Comparison of ENCODE assay signal across 22 cellular contexts in the genomic region with DNA sequence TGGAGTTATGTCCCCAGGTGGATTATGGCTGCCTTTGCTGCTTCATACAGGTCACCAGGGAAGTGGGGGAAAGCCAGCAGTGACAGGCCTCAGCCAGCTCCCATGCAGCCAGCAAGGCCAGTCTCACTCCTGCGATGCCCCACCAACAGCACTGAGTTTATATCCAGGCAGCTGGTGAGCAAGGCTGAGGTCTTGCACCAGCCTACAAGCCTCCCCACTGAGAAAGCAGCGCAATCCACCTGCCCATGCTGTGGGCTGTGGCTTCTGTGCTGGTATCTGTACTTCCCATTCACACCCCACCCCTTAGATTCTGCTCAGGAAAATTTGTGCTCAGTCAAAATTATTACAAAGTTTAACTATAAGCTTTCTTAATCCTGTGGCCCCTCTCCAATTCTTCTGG.
"Had no signal": no experiment of that assay in that cellular context is flagged by ENCODE, and none has a peak within 500 bp of the region (broad histone marks: within the 10 kb centered on the region; RNA-seq: fewer than 3 reads in every experiment).

No MANE protein-coding gene starts in this region.

- H3K36me3 Mint-ChIP-seq: IgD-negative memory B cell had no signal

- H3K4me3 Mint-ChIP-seq: IgD-negative memory B cell had no signal

- DNase-seq: KBM-7; MV-4-11; NCI-H1048; NCI-H1105; NCI-H1417; NCI-H1436 treated with DMSO at 0.1 percent for 48 hours; NCI-H1694; NCI-H187 treated with DMSO at 0.1 percent for 48 hours; NCI-H2029 treated with DMSO at 0.1 percent for 48 hours; NCI-H2227 treated with DMSO at 0.1 percent for 48 hours; NCI-H524; NCI-H526 treated with DMSO at 0.1 percent for 48 hours; NCI-H748 treated with DMSO at 0.1 percent for 48 hours; NK-92 treated with Interleukin-12 subunit alpha and Interleukin-12 subunit beta, amount 100 ng/mL, for 24 hours; PC-3; SHP77; SJCRH30 had no signal

- H3K4me1 Mint-ChIP-seq: IgD-negative memory B cell had no signal

- H3K27me3 Mint-ChIP-seq: IgD-negative memory B cell had no signal

- H3K27me3 ChIP-seq: SJCRH30 had no signal

- H3K27ac ChIP-seq: HL-60, RWPE1, SJCRH30 had no signal

- H3K4me1 ChIP-seq: SJCRH30 had no signal

- H3K4me3 ChIP-seq: SJCRH30 had no signal

- ATAC-seq: Panc1, PC-3, SK-N-SH treated with all-trans-retinoic acid at 6 μM for 48 hours had no signal

- H3K9me3 ChIP-seq: SJCRH30 had no signal

- H3K36me3 ChIP-seq: SJCRH30 had no signal
